In the genomic region with DNA sequence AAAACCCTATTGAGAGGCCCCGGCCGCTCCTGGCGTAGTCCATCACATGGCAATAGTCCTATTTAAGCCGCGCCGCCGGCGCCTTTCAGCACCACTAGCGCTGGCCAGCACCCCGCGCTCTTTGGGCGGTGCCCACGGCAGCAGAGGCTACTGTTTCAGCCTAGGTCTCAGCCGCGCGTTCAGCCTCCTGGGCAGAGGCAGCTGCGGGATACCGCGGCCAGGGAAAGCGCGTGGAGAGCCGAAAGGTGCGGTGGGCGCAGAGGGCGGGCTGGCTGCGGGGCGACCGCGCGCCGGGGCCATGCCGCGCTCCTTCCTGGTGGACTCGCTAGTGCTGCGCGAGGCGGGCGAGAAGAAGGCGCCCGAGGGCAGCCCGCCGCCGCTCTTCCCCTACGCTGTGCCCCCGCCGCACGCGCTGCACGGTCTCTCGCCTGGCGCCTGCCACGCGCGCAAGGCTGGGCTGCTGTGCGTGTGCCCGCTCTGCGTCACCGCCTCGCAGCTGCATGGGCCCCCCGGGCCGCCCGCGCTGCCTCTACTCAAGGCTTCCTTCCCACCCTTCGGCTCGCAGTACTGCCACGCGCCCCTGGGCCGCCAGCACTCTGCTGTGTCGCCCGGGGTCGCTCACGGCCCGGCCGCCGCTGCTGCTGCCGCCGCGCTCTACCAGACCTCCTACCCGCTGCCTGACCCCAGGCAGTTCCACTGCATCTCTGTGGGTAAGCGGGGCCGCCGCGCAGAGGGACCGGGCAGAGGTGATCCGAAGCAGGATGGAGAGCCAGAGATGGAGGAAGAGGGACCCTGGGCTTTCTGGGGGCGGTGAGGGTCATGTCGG, we compare ENCODE assay signal across 8 cellular contexts. TPM values are rescaled to one million over a fixed set of nuclear protein-coding genes. Genes with fewer than 3 reads are reported as not detected.
A peak's percentile ranks its signal among the peaks of the same experiment; 100 is the strongest.
DNase-seq lines count a peak whose midpoint lies in the region; ATAC-seq and TF ChIP-seq lines count a peak whose summit lies in the region.

A gene (plus strand): TSS at position 91 of the 826 bp plus-strand sequence. CDS start 208 bp downstream, at position 299.

- intact Hi-C loops in left lung (cut with DNase I) = no loop called here

- H3K27ac Mint-ChIP-seq in T-helper 17 cell = no peak within 1 kb of the TSS

- H3K9me3 ChIP-seq in T-helper 17 cell (ENCODE audit: control insufficient read depth, low read length, poor library complexity, severe bottlenecking) (no peaks in the 10 kb centered on the region), left lung (no peaks in the 10 kb centered on the region)

- H3K36me3 Mint-ChIP-seq in T-helper 17 cell (ENCODE audit: low read depth) = peaks cover 19% of the 10 kb centered on the region

- H3K4me3 ChIP-seq in coronary artery = peak within 1 kb of the TSS; percentile 65
- H3K4me3 ChIP-seq in left lung = peak within 1 kb of the TSS in 1 of 2 donors; percentile 5

- peaks cover 0 to 34% of the 10 kb centered on the region in 2 donors for H3K4me1 ChIP-seq in left lung

- no peaks in the 10 kb centered on the region for H3K36me3 ChIP-seq in left lung

- H3K4me1 Mint-ChIP-seq in T-helper 17 cell = peaks cover 43% of the 10 kb centered on the region

- peaks cover 82% of the 10 kb centered on the region for H3K27me3 Mint-ChIP-seq in T-helper 17 cell

- peaks cover 94 to 100% of the 10 kb centered on the region in 2 donors for H3K27me3 ChIP-seq in left lung

- peak within 1 kb of the TSS; percentile 92 for H3K4me3 Mint-ChIP-seq in T-helper 17 cell

- peak; percentile 81 for ATAC-seq in T-helper 17 cell
- peak; percentile 97 for ATAC-seq in left lung
- ATAC-seq in HG03280 (IDR thresholded peaks at IDR 0.05; ENCODE audit: unreplicated experiment) = no peak

- H3K27ac ChIP-seq in coronary artery (no peak within 1 kb of the TSS), left lung (no peak within 1 kb of the TSS)

- TF ChIP-seq CTCF in coronary artery (IDR thresholded peaks at IDR 0.05) (no peak), left lung (IDR thresholded peaks at IDR 0.05) (no peak)

- peak; percentile 7 for DNase-seq in NCI-H2196 (lab: John Stamatoyannopoulos, UW; ENCODE audit: unreplicated experiment)
- no peak for DNase-seq in NCI-H2196 treated with DMSO at 0.1 percent for 48 hours (lab: John Stamatoyannopoulos, UW; ENCODE audit: unreplicated experiment)
- DNase-seq in T-helper 17 cell = peak in 2 of 3 donors; percentile 10 to 27
- no peak for DNase-seq in coronary artery (ENCODE audit: low spot score)
- peak; percentile 52 to 86 for DNase-seq in left lung
- peak; percentile 53 for DNase-seq in stimulated activated CD4-positive, alpha-beta T cell treated with anti-CD3 and anti-CD28 coated beads, Interleukin-1b, Interleukin-23, amount 100 ng/mL, for 48 hours
- DNase-seq in NCI-H2227 (lab: John Stamatoyannopoulos, UW; ENCODE audit: unreplicated experiment) = no peak

RNA-seq across cellular contexts. Expression of the gene that starts here (rescaled TPM):
- not detected for total RNA-seq in T-helper 17 cell
- total RNA-seq in left lung = not detected

Comparison
In these comparisons a context has a peak if more than half of its experiments do, and no peak if none do; other contexts are left out.
1. DNase-seq: peak in NCI-H2196 (single experiment) and stimulated activated CD4-positive, alpha-beta T cell treated with anti-CD3 and anti-CD28 coated beads, Interleukin-1b, Interleukin-23, amount 100 ng/mL, for 48 hours (single experiment); none in NCI-H2196 treated with DMSO at 0.1 percent for 48 hours (single experiment), coronary artery (single experiment) and NCI-H2227 (single experiment).
2. Peak in DNase-seq and ATAC-seq in T-helper 17 cell; RNA of the gene not detected or under 1 TPM.
3. Peak in DNase-seq and ATAC-seq in left lung; RNA of the gene not detected or under 1 TPM.